8 cellular contexts compared by ENCODE assay signal in the genomic region with DNA sequence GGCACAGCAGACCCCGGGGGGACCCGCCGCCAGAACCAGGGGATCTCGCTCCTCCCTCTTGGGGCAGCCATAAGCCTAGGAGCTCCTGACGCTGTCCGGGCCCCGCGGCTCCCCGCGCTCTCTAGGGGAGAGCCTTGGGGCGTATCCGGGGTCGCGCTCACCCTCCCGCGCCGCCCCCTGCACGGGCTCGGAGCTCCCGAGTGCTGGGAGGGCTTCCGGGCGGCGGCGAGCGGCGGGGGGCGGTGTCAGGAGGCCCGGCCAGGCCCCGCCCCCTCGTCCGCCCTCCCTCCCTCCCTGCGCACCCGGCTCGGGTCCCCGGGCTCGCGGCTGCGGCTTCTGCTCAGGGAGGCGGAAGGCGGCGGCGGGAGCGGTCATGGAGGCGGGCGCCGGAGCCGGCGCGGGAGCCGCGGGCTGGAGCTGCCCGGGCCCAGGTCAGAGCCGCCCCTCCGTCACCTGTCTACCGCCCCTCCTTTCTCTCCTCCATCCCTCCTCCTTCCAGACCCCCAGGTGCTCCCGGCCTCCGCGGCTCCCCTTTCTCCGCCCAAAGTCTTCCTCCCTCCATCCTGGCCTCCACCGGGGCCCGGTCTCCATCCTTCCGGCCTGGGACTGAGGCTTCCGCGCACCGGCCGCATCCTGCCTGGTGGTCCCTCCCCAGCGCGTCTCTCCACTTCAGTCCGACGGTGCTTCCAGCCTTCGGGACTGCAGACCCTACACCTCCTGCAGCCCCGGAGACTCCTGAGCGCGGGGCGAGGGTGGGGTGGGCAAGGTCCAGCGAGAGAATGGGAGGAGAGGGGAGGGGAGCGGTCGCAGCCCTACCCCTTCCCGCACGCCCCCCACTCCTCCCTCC. TPM values are rescaled to one million over a fixed set of nuclear protein-coding genes. Genes with fewer than 3 reads are reported as not detected.
DNase-seq lines count a peak whose midpoint lies in the region; ATAC-seq, FAIRE-seq and TF ChIP-seq lines count a peak whose summit lies in the region.

No MANE protein-coding gene starts in this region.

- no peak overlapping the region for H3K9ac ChIP-seq in HUES48 (ENCODE audit: low read depth, low read length)

- ATAC-seq in RWPE2 (ENCODE audit: low read depth): peak; percentile 86

- H3K4me3 ChIP-seq in HUES48 (ENCODE audit: low read depth, low read length) (peak overlapping the region; percentile 92), RWPE2 (ENCODE audit: severe bottlenecking) (peak overlapping the region; percentile 68), suprapubic skin (peak overlapping the region; percentile 79)

- H3K27ac ChIP-seq in HUES48 (ENCODE audit: low read depth, low read length): peak overlapping the region; percentile 28
- H3K27ac ChIP-seq in RWPE2 (ENCODE audit: poor library complexity, severe bottlenecking): no peak overlapping the region
- no peak overlapping the region for H3K27ac ChIP-seq in suprapubic skin

- H3K27me3 ChIP-seq in HUES48 (ENCODE audit: control insufficient read depth, insufficient read depth, low read length): peaks cover 4% of the 10 kb centered on the region; the same call in 1 of the 2 replicates
- no peaks in the 10 kb centered on the region for H3K27me3 ChIP-seq in RWPE2 (ENCODE audit: insufficient read depth, poor library complexity, severe bottlenecking)
- H3K27me3 ChIP-seq in suprapubic skin: no peaks in the 10 kb centered on the region

- H3K4me1 ChIP-seq in HUES48 (ENCODE audit: control insufficient read depth, insufficient read depth, low read length) (peaks cover 10% of the 10 kb centered on the region), RWPE2 (ENCODE audit: insufficient read depth, poor library complexity, severe bottlenecking) (no peaks in the 10 kb centered on the region), suprapubic skin (peaks cover 25% of the 10 kb centered on the region)

- peaks cover 21% of the 10 kb centered on the region for H3K36me3 ChIP-seq in HUES48 (ENCODE audit: control insufficient read depth, insufficient read depth, low read length)
- H3K36me3 ChIP-seq in RWPE2 (ENCODE audit: low read depth): no peaks in the 10 kb centered on the region
- no peaks in the 10 kb centered on the region for H3K36me3 ChIP-seq in suprapubic skin

- WGBS in suprapubic skin: under 1% methylated on average over 52 of the region's 80 CpGs

- no peak for TF ChIP-seq EP300 in suprapubic skin (IDR thresholded peaks at IDR 0.05)

- DNase-seq in COLO668 (lab: John Stamatoyannopoulos, UW; ENCODE audit: unreplicated experiment) (peak; percentile 82), GM20000 (ENCODE audit: low spot score) (peak; percentile 96), RWPE2 (ENCODE audit: low spot score) (no peak), activated gamma-delta T cell (lab: John Stamatoyannopoulos, UW) (peak; percentile 78), frontal cortex (ENCODE audit: low spot score in 2 of 2) (peak; percentile 82), occipital lobe (lab: John Stamatoyannopoulos, UW) (peak; percentile 58), suprapubic skin (ENCODE audit: low spot score in 2 of 2) (peak; percentile 82 to 87)

- TF ChIP-seq POLR2A in suprapubic skin (IDR thresholded peaks at IDR 0.05): no peak

- FAIRE-seq in frontal cortex (lab: Jason Lieb, UNC): no peak

- TF ChIP-seq CTCF in GM20000 (IDR thresholded peaks at IDR 0.05; ENCODE audit: extremely low read depth, missing control alignments) (no peak), RWPE2 (IDR thresholded peaks at IDR 0.05; ENCODE audit: poor library complexity, severe bottlenecking) (no peak), suprapubic skin (IDR thresholded peaks at IDR 0.05) (no peak)

- H3K9me3 ChIP-seq in HUES48 (ENCODE audit: control insufficient read depth, insufficient read depth, low read length): no peaks in the 10 kb centered on the region
- no peaks in the 10 kb centered on the region for H3K9me3 ChIP-seq in RWPE2 (ENCODE audit: severe bottlenecking)
- no peaks in the 10 kb centered on the region for H3K9me3 ChIP-seq in suprapubic skin

RNA-seq across cellular contexts. Expression of gene CCDC136, which starts 0.4 kb away (rescaled TPM):
- 38.3 TPM for total RNA-seq in frontal cortex
- 44.1 TPM for total RNA-seq in occipital lobe
- total RNA-seq in suprapubic skin: 1 to 10 TPM in 3 of 4 donors, under 1 TPM in 1; 0.95 to 4.8 (median 2.1) TPM

RNA-seq across cellular contexts. Expression of gene OPN1SW, which starts 15.8 kb away (rescaled TPM):
- total RNA-seq in frontal cortex (not detected), occipital lobe (not detected), suprapubic skin (not detected)

RNA-seq across cellular contexts. Expression of gene FLNC, which starts 38.9 kb away (rescaled TPM):
- 2.4 TPM for total RNA-seq in frontal cortex
- total RNA-seq in occipital lobe: 3.6 TPM
- 1 to 10 TPM; 3.8 to 5.1 (median 4.3) TPM for total RNA-seq in suprapubic skin

RNA-seq across cellular contexts. Expression of gene CALU, which starts 52.2 kb away (rescaled TPM):
- 55.0 TPM for total RNA-seq in frontal cortex
- total RNA-seq in occipital lobe: 47.1 TPM
- total RNA-seq in suprapubic skin: 10 to 100 TPM; 32.4 to 44.1 (median 36.7) TPM
